Comparison of ENCODE assay signal across 1 cellular context in the genomic region with DNA sequence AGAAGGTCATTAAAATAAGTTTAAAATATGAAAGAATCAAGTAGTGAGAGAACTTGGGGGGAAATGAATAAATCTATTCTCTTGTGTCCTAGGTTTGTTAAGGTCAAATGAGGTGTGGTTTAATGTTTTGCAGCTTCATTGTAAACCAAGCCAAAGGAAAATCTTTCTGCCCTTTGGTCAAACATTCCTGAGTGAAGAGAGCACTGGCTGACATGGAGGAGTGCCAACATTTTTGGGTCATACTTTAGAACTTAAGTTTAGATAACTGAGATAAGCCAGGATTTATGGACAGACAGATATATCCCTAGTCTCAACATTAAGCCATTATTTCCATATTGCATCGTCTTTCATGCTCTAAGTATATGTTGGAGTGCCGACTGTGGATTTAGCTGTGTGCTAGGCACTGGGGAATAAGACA.
A peak's percentile ranks its signal among the peaks of the same experiment; 100 is the strongest.
TF ChIP-seq lines count a peak whose summit lies in the region.

No MANE protein-coding gene starts in this region.

TF ChIP-seq in HepG2, 621 proteins besides CTCF, POLR2A, EP300 and RAD21 (continued from another document and continues in another):
- TF ChIP-seq, protein P1, sequence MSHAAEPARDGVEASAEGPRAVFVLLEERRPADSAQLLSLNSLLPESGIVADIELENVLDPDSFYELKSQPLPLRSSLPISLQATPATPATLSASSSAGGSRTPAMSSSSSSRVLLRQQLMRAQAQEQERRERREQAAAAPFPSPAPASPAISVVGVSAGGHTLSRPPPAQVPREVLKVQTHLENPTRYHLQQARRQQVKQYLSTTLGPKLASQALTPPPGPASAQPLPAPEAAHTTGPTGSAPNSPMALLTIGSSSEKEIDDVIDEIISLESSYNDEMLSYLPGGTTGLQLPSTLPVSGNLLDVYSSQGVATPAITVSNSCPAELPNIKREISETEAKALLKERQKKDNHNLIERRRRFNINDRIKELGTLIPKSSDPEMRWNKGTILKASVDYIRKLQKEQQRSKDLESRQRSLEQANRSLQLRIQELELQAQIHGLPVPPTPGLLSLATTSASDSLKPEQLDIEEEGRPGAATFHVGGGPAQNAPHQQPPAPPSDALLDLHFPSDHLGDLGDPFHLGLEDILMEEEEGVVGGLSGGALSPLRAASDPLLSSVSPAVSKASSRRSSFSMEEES (CRISPR knock-in tag; IDR thresholded peaks at IDR 0.05) = no peak
- TF ChIP-seq, protein P2, sequence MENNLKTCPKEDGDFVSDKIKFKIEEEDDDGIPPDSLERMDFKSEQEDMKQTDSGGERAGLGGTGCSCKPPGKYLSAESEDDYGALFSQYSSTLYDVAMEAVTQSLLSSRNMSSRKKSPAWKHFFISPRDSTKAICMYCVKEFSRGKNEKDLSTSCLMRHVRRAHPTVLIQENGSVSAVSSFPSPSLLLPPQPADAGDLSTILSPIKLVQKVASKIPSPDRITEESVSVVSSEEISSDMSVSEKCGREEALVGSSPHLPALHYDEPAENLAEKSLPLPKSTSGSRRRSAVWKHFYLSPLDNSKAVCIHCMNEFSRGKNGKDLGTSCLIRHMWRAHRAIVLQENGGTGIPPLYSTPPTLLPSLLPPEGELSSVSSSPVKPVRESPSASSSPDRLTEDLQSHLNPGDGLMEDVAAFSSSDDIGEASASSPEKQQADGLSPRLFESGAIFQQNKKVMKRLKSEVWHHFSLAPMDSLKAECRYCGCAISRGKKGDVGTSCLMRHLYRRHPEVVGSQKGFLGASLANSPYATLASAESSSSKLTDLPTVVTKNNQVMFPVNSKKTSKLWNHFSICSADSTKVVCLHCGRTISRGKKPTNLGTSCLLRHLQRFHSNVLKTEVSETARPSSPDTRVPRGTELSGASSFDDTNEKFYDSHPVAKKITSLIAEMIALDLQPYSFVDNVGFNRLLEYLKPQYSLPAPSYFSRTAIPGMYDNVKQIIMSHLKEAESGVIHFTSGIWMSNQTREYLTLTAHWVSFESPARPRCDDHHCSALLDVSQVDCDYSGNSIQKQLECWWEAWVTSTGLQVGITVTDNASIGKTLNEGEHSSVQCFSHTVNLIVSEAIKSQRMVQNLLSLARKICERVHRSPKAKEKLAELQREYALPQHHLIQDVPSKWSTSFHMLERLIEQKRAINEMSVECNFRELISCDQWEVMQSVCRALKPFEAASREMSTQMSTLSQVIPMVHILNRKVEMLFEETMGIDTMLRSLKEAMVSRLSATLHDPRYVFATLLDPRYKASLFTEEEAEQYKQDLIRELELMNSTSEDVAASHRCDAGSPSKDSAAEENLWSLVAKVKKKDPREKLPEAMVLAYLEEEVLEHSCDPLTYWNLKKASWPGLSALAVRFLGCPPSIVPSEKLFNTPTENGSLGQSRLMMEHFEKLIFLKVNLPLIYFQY (CRISPR knock-in tag; IDR thresholded peaks at IDR 0.05; ENCODE audit: borderline replicate concordance) = 0 out of 2 replicates have a peak, but pooled peaks have one; percentile 23
- TF ChIP-seq DPF2 (CRISPR knock-in tag; IDR thresholded peaks at IDR 0.05; ENCODE audit: borderline replicate concordance, low read depth) (peak; percentile 44; the same call in 1 of the 2 replicates), NFIC (IDR thresholded peaks at IDR 0.05; ENCODE audit: low read length) (peak; percentile 60; the same call in 1 of the 2 replicates), WIZ (CRISPR knock-in tag; IDR thresholded peaks at IDR 0.05) (no peak), PAWR (CRISPR knock-in tag; IDR thresholded peaks at IDR 0.05; ENCODE audit: borderline replicate concordance) (no peak), MAFK (conservative IDR thresholded peaks at IDR 0.05 in 1 of 2, IDR thresholded peaks at IDR 0.05 in 1 of 2; ENCODE audit: low read length in 2 of 2) (0 out of 4 replicates have a peak, but pooled peaks of 1 of the 2 experiments have one; percentile 9), ZNF614 (CRISPR knock-in tag; IDR thresholded peaks at IDR 0.05; ENCODE audit: borderline replicate concordance) (0 out of 2 replicates have a peak, but pooled peaks have one; percentile 40), NAIF1 (CRISPR knock-in tag; IDR thresholded peaks at IDR 0.05; ENCODE audit: borderline replicate concordance) (no peak), ZNF558 (CRISPR knock-in tag; IDR thresholded peaks at IDR 0.05; ENCODE audit: borderline replicate concordance) (no peak), HNRNPUL1 (IDR thresholded peaks at IDR 0.05; ENCODE audit: low read depth, low read length) (peak; percentile 45; the same call in 1 of the 2 replicates), SOX5 (CRISPR knock-in tag; IDR thresholded peaks at IDR 0.05; ENCODE audit: borderline replicate concordance) (peak; percentile 65), TEAD3 (CRISPR knock-in tag; optimal IDR thresholded peaks at IDR 0.05; ENCODE audit: borderline replicate concordance) (peak; percentile 96), ZNF644 (CRISPR knock-in tag; IDR thresholded peaks at IDR 0.05; ENCODE audit: low read depth) (peak; percentile 82; the same call in 1 of the 2 replicates), JUN (CRISPR knock-in tag; IDR thresholded peaks at IDR 0.05) (peak; percentile 47; the same call in 1 of the 2 replicates), ZBTB3 (CRISPR knock-in tag; IDR thresholded peaks at IDR 0.05; ENCODE audit: borderline replicate concordance, low read depth) (no peak), BCL6 (CRISPR knock-in tag; IDR thresholded peaks at IDR 0.05) (peak; percentile 62), SIX4 (CRISPR knock-in tag; IDR thresholded peaks at IDR 0.05) (no peak), SIX1 (CRISPR knock-in tag; IDR thresholded peaks at IDR 0.05; ENCODE audit: borderline replicate concordance) (peak; percentile 38; the same call in 1 of the 2 replicates), ZNF264 (CRISPR knock-in tag; IDR thresholded peaks at IDR 0.05) (peak; percentile 52; the same call in 1 of the 2 replicates), CHD4 (IDR thresholded peaks at IDR 0.05; ENCODE audit: borderline replicate concordance, low read length) (no peak; the same call in 1 of the 2 replicates), NR2F6 (IDR thresholded peaks at IDR 0.05) (peak; percentile 58), NR2F6 (CRISPR knock-in tag; IDR thresholded peaks at IDR 0.05) (peak; percentile 55; the same call in 1 of the 2 replicates), SOX13 (IDR thresholded peaks at IDR 0.05) (no peak), SOX13 (CRISPR knock-in tag; conservative IDR thresholded peaks at IDR 0.05 in 1 of 2, IDR thresholded peaks at IDR 0.05 in 1 of 2) (peak in 1 of 2 experiments; percentile 85; a peak in 2 of 4 replicates), ZNF660 (CRISPR knock-in tag; IDR thresholded peaks at IDR 0.05; ENCODE audit: borderline replicate concordance, low read depth) (no peak), NPAS2 (CRISPR knock-in tag; IDR thresholded peaks at IDR 0.05; ENCODE audit: borderline replicate concordance) (no peak), RXRB (CRISPR knock-in tag; IDR thresholded peaks at IDR 0.05; ENCODE audit: borderline replicate concordance) (peak; percentile 94), ZNF720 (CRISPR knock-in tag; IDR thresholded peaks at IDR 0.05) (no peak), SALL1 (CRISPR knock-in tag; IDR thresholded peaks at IDR 0.05) (peak; percentile 73; the same call in 1 of the 2 replicates), HNF4G (IDR thresholded peaks at IDR 0.05; ENCODE audit: borderline replicate concordance, low read depth, low read length) (peak; percentile 48; the same call in 1 of the 2 replicates), HNF4G (CRISPR knock-in tag; IDR thresholded peaks at IDR 0.05; ENCODE audit: borderline replicate concordance, low read depth) (no peak), ZNF180 (CRISPR knock-in tag; IDR thresholded peaks at IDR 0.05; ENCODE audit: borderline replicate concordance, low read depth) (no peak), HNF4A (CRISPR knock-in tag; IDR thresholded peaks at IDR 0.05) (peak; percentile 76), PPARG (CRISPR knock-in tag; conservative IDR thresholded peaks at IDR 0.05) (peak; percentile 50; the same call in 1 of the 2 replicates), HDAC2 (CRISPR knock-in tag; IDR thresholded peaks at IDR 0.05) (peak; percentile 66; the same call in 1 of the 2 replicates), ZNF253 (CRISPR knock-in tag; IDR thresholded peaks at IDR 0.05; ENCODE audit: borderline replicate concordance) (no peak), ZFP36 (IDR thresholded peaks at IDR 0.05; ENCODE audit: borderline replicate concordance, low read depth, low read length, partially characterized antibody) (no peak), FOXA3 (CRISPR knock-in tag; IDR thresholded peaks at IDR 0.05) (0 out of 2 replicates have a peak, but pooled peaks have one; percentile 19), BRCA1 (CRISPR knock-in tag; IDR thresholded peaks at IDR 0.05) (0 out of 2 replicates have a peak, but pooled peaks have one; percentile 45)
- TF ChIP-seq, protein P3, sequence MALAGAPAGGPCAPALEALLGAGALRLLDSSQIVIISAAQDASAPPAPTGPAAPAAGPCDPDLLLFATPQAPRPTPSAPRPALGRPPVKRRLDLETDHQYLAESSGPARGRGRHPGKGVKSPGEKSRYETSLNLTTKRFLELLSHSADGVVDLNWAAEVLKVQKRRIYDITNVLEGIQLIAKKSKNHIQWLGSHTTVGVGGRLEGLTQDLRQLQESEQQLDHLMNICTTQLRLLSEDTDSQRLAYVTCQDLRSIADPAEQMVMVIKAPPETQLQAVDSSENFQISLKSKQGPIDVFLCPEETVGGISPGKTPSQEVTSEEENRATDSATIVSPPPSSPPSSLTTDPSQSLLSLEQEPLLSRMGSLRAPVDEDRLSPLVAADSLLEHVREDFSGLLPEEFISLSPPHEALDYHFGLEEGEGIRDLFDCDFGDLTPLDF (CRISPR knock-in tag; IDR thresholded peaks at IDR 0.05) = no peak
- TF ChIP-seq, protein P4, sequence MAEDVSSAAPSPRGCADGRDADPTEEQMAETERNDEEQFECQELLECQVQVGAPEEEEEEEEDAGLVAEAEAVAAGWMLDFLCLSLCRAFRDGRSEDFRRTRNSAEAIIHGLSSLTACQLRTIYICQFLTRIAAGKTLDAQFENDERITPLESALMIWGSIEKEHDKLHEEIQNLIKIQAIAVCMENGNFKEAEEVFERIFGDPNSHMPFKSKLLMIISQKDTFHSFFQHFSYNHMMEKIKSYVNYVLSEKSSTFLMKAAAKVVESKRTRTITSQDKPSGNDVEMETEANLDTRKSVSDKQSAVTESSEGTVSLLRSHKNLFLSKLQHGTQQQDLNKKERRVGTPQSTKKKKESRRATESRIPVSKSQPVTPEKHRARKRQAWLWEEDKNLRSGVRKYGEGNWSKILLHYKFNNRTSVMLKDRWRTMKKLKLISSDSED (CRISPR knock-in tag; IDR thresholded peaks at IDR 0.05) = no peak
- TF ChIP-seq, protein P5, sequence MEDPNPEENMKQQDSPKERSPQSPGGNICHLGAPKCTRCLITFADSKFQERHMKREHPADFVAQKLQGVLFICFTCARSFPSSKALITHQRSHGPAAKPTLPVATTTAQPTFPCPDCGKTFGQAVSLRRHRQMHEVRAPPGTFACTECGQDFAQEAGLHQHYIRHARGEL (CRISPR knock-in tag; IDR thresholded peaks at IDR 0.05) = no peak
- TF ChIP-seq, protein P6, sequence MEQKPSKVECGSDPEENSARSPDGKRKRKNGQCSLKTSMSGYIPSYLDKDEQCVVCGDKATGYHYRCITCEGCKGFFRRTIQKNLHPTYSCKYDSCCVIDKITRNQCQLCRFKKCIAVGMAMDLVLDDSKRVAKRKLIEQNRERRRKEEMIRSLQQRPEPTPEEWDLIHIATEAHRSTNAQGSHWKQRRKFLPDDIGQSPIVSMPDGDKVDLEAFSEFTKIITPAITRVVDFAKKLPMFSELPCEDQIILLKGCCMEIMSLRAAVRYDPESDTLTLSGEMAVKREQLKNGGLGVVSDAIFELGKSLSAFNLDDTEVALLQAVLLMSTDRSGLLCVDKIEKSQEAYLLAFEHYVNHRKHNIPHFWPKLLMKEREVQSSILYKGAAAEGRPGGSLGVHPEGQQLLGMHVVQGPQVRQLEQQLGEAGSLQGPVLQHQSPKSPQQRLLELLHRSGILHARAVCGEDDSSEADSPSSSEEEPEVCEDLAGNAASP (CRISPR knock-in tag; IDR thresholded peaks at IDR 0.05; ENCODE audit: borderline replicate concordance) = peak; percentile 98
- TF ChIP-seq, protein P7, sequence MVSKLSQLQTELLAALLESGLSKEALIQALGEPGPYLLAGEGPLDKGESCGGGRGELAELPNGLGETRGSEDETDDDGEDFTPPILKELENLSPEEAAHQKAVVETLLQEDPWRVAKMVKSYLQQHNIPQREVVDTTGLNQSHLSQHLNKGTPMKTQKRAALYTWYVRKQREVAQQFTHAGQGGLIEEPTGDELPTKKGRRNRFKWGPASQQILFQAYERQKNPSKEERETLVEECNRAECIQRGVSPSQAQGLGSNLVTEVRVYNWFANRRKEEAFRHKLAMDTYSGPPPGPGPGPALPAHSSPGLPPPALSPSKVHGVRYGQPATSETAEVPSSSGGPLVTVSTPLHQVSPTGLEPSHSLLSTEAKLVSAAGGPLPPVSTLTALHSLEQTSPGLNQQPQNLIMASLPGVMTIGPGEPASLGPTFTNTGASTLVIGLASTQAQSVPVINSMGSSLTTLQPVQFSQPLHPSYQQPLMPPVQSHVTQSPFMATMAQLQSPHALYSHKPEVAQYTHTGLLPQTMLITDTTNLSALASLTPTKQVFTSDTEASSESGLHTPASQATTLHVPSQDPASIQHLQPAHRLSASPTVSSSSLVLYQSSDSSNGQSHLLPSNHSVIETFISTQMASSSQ (IDR thresholded peaks at IDR 0.05; ENCODE audit: low read depth) = peak; percentile 30; the same call in 1 of the 2 replicates
- TF ChIP-seq, protein P7 (CRISPR knock-in tag; IDR thresholded peaks at IDR 0.05; ENCODE audit: borderline replicate concordance) = peak; percentile 44; the same call in 1 of the 2 replicates
- TF ChIP-seq, protein P8, sequence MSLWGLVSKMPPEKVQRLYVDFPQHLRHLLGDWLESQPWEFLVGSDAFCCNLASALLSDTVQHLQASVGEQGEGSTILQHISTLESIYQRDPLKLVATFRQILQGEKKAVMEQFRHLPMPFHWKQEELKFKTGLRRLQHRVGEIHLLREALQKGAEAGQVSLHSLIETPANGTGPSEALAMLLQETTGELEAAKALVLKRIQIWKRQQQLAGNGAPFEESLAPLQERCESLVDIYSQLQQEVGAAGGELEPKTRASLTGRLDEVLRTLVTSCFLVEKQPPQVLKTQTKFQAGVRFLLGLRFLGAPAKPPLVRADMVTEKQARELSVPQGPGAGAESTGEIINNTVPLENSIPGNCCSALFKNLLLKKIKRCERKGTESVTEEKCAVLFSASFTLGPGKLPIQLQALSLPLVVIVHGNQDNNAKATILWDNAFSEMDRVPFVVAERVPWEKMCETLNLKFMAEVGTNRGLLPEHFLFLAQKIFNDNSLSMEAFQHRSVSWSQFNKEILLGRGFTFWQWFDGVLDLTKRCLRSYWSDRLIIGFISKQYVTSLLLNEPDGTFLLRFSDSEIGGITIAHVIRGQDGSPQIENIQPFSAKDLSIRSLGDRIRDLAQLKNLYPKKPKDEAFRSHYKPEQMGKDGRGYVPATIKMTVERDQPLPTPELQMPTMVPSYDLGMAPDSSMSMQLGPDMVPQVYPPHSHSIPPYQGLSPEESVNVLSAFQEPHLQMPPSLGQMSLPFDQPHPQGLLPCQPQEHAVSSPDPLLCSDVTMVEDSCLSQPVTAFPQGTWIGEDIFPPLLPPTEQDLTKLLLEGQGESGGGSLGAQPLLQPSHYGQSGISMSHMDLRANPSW (CRISPR knock-in tag; IDR thresholded peaks at IDR 0.05; ENCODE audit: borderline replicate concordance) = no peak
